In the genomic region with DNA sequence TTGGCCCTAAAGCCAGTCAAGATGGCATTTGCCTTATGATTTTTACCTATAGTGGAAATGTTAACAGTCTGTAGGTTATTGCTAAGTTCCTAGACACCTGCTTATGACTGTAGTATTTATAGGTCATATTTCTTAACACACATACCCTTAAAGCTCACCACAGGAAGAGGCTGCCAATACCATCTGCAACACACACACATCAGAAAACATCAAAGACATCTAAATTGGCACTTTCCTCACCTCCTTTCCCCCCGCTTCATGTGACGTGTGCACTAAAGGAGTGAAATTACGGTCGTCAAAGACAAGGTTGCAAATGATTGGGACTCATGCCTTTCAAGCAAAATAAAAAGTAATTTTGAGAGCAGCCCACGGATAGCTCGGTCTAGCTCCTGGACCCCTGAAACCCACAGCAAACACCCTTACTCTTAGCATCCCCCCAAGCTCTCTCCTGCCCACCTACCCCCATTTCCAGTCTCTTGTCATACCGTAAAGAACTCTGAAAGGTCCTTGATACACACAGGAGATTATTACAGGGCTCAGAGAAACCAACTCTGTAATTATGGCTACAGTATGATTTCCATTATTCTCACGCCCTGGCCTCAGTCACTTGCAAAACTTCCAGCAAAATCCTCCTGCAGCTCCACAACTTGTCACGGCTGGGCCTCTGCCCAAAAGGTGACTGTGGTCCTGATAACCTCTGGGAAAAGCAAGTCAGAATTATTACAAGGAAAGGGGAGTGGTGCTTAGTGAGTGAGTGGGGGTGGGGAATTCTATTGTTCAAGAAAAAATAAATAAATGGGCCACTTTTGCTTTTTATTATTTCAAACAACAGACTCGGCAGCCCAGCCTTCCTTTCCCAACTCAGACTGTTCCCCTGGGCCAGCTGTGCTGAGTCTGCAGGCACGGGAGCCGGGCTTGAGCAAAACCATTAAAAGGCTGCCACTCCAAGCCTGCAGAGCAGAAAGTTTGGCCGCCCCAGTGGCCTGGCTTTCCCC, we compare ENCODE assay signal across 12 cellular contexts.
DNase-seq lines count a peak whose midpoint lies in the region; ATAC-seq, FAIRE-seq and TF ChIP-seq lines count a peak whose summit lies in the region.
"Had no signal": no experiment of that assay in that cellular context is flagged by ENCODE, and none has a peak within 500 bp of the region (broad histone marks: within the 10 kb centered on the region; RNA-seq: fewer than 3 reads in every experiment).

No MANE protein-coding gene starts in this region.

- CTCF ChIA-PET in endothelial cell of umbilical vein (lab: Charles Lee): interaction anchor here (1.1 to 4.0 kb wide), 8 partner anchors 10 to 167 kb away, joined by 3 to 22 read pairs (median 4); no protein-coding TSS in a partner anchor

- peak; percentile 60 for TF ChIP-seq POLR2A in endothelial cell of umbilical vein (IDR thresholded peaks at IDR 0.05; ENCODE audit: low read depth, low read length)

- no peaks in the 10 kb centered on the region for H3K27me3 ChIP-seq in H7 (ENCODE audit: control insufficient read depth, insufficient read depth, low read length)
- no peaks in the 10 kb centered on the region for H3K27me3 ChIP-seq in endothelial cell of umbilical vein (ENCODE audit: control insufficient read depth in 2 of 2, insufficient read depth in 2 of 2, low read length in 2 of 2)
- H3K27me3 ChIP-seq in pancreas: no peaks in the 10 kb centered on the region

- H3K36me3 ChIP-seq in H7 (replicated peaks; ENCODE audit: control insufficient read depth, insufficient read depth, low read length) (no peaks in the 10 kb centered on the region), endothelial cell of umbilical vein (ENCODE audit: control insufficient read depth in 2 of 2, extremely low read depth in 1 of 2, insufficient read depth in 2 of 2, low read length in 2 of 2) (peaks cover 0 to 3% of the 10 kb centered on the region in 2 experiments), pancreas (no peaks in the 10 kb centered on the region)

- H3K9me3 ChIP-seq in endothelial cell of umbilical vein (replicated peaks; ENCODE audit: control insufficient read depth, insufficient read depth, low read length): no peaks in the 10 kb centered on the region
- no peaks in the 10 kb centered on the region for H3K9me3 ChIP-seq in pancreas

- no peaks in the 10 kb centered on the region for H3K9me1 ChIP-seq in endothelial cell of umbilical vein (replicated peaks; ENCODE audit: control insufficient read depth, extremely low read depth, insufficient read depth, low read length)

- DNase-seq in H7 (peak; percentile 44), T-helper 9 cell (peak; percentile 7), endothelial cell of umbilical vein (ENCODE audit: low read depth, low spot score) (peak; percentile 98), pancreas (peak in 3 of 6 donors; percentile 12 to 38 (median 18)), RPMI8226 (no peak), NCI-H345 (lab: John Stamatoyannopoulos, UW) (no peak)
- DNase-seq: DMS79 treated with DMSO at 0.1 percent for 48 hours, erythroblast, NCI-H2029 had no signal

- dilution Hi-C loops in endothelial cell of umbilical vein (cut with MboI; ENCODE audit: extremely low pct_ligation_motif_present, low sequenced_read_pairs): no loop called here

- H4K20me1 ChIP-seq in endothelial cell of umbilical vein (replicated peaks; ENCODE audit: control insufficient read depth, extremely low read depth, insufficient read depth, low read length): no peaks in the 10 kb centered on the region

- FAIRE-seq in endothelial cell of umbilical vein (lab: Jason Lieb, UNC): peak; percentile 97
- FAIRE-seq in pancreas (lab: Jason Lieb, UNC): no peak

- no peak for TF ChIP-seq CTCF in endothelial cell of umbilical vein (IDR thresholded peaks at IDR 0.05; ENCODE audit: extremely low read depth in 1 of 2, insufficient read depth in 1 of 2, low read depth in 1 of 2, low read length in 2 of 2)
- TF ChIP-seq CTCF in pancreas (IDR thresholded peaks at IDR 0.05): no peak

- WGBS in pancreas, 2 donors: 57 to 64% methylated on average over 13 of the region's 13 CpGs

- intact Hi-C loops in endothelial cell of umbilical vein (cut with micrococcal nuclease): loop anchor here (1.0 kb wide), 2 partner anchors 8 to 56 kb away; no protein-coding TSS in a partner anchor
- intact Hi-C loops in pancreas (cut with DNase I): no loop called here

- no TSS peak for BruUV-seq in endothelial cell of umbilical vein (replicated peaks; lab: Mats Ljungman, UMichigan)

- no peak overlapping the region for H3K4me3 ChIP-seq in H7 (ENCODE audit: insufficient read depth, low read depth, low read length)
- no peak overlapping the region for H3K4me3 ChIP-seq in endothelial cell of umbilical vein (replicated peaks in 1 of 3; ENCODE audit: insufficient read depth in 1 of 3, low read depth in 1 of 3, low read length in 3 of 3)
- no peak overlapping the region for H3K4me3 ChIP-seq in pancreas

- no peaks in the 10 kb centered on the region for H3K79me2 ChIP-seq in endothelial cell of umbilical vein (ENCODE audit: control insufficient read depth, insufficient read depth, low read length)

- H3K4me1 ChIP-seq in endothelial cell of umbilical vein (ENCODE audit: control insufficient read depth, extremely low read depth, insufficient read depth, low read length) (peaks cover 24% of the 10 kb centered on the region), pancreas (no peaks in the 10 kb centered on the region)

- peak overlapping the region; percentile 49 for H3K27ac ChIP-seq in endothelial cell of umbilical vein (ENCODE audit: insufficient read depth, low read depth, low read length)
- H3K27ac ChIP-seq in pancreas: no peak overlapping the region
- H3K27ac ChIP-seq: HL-60 had no signal

- peak overlapping the region; percentile 50 for H3K4me2 ChIP-seq in endothelial cell of umbilical vein (ENCODE audit: insufficient read depth, low read length)

- ATAC-seq in pancreas (peak in 3 of 4 donors; percentile 22 to 47 (median 41)), GM19324 (IDR thresholded peaks at IDR 0.05; ENCODE audit: low FRiP score, unreplicated experiment) (no peak), GM18502 (IDR thresholded peaks at IDR 0.05; ENCODE audit: poor library complexity, unreplicated experiment) (no peak)

- POLR2A ChIA-PET in endothelial cell of umbilical vein (lab: Charles Lee): no interaction called here

- peak overlapping the region; percentile 36 for H2AFZ ChIP-seq in endothelial cell of umbilical vein (ENCODE audit: low read depth, low read length)

- peak overlapping the region; percentile 23 for H3K9ac ChIP-seq in endothelial cell of umbilical vein (replicated peaks; ENCODE audit: extremely low read depth, insufficient read depth, low read length)

TF ChIP-seq in endothelial cell of umbilical vein, 7 proteins besides CTCF, POLR2A, EP300 and RAD21:
- no peak for TF ChIP-seq MAX (IDR thresholded peaks at IDR 0.05; ENCODE audit: insufficient read depth, insufficient read length)
- TF ChIP-seq GATA2 (IDR thresholded peaks at IDR 0.05; ENCODE audit: insufficient read depth, insufficient read length, low read depth, low read length): peak; percentile 82
- peak; percentile 72 for TF ChIP-seq POLR2AphosphoS5 (IDR thresholded peaks at IDR 0.05; ENCODE audit: insufficient read depth, low read depth, low read length)

Comparison
In these comparisons a context has a peak if more than half of its experiments do, and no peak if none do; other contexts are left out.
1. DNase-seq: peak in H7 (single experiment), T-helper 9 cell (single experiment) and endothelial cell of umbilical vein (single experiment); none in RPMI8226 (single experiment) and NCI-H345 (single experiment).
2. ATAC-seq: peak in pancreas (3 of 4); none in GM19324 (single experiment) and GM18502 (single experiment).